1 cellular context compared by ENCODE assay signal in the genomic region with DNA sequence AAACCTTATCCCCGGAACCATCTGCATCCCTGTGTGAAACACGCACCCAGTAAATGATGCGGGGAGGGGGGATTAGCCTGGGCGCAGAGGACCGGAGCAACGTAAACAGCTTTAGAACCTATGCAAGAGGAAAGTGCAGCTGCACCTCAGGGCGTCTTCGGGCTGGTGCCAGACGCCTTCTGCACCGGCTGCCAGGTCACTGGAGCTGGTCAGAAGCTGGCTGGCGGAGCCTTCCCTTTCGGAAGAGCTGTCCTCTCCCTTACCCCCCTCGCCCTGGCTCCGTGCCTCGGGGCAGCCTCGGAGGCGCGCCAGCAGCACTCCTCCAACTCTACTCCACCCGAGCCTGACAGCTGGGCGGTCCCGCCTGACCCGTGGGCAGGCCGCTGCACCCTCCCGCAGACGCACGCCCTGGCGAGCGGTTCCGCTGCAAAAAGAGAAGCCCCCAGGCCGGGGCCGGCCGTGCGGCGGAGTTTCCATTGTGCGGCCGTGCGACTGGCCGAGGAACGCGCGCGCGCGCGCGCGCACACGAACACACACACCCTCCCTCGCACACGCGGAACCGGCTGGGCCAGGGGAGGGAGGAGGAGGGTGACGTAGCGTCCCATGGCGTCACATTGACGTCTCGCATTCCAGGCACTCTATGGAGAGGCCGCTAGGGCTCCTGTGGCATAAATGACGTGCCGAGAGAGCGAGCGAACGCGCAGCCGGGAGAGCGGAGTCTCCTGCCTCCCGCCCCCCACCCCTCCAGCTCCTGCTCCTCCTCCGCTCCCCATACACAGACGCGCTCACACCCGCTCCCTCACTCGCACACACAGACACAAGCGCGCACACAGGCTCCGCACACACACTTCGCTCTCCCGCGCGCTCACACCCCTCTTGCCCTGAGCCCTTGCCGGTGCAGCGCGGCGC.
A peak's percentile ranks its signal among the peaks of the same experiment; 100 is the strongest.
TF ChIP-seq lines count a peak whose summit lies in the region.

Gene NR4A3, plus strand, starts transcription at position 699 of the 909 bp plus-strand sequence. CDS start 6,158 bp downstream, outside the sequence.

TF ChIP-seq in K562, 482 proteins besides CTCF, POLR2A, EP300 and RAD21 (continued from another document and continues in another):
- TF ChIP-seq, protein P1, sequence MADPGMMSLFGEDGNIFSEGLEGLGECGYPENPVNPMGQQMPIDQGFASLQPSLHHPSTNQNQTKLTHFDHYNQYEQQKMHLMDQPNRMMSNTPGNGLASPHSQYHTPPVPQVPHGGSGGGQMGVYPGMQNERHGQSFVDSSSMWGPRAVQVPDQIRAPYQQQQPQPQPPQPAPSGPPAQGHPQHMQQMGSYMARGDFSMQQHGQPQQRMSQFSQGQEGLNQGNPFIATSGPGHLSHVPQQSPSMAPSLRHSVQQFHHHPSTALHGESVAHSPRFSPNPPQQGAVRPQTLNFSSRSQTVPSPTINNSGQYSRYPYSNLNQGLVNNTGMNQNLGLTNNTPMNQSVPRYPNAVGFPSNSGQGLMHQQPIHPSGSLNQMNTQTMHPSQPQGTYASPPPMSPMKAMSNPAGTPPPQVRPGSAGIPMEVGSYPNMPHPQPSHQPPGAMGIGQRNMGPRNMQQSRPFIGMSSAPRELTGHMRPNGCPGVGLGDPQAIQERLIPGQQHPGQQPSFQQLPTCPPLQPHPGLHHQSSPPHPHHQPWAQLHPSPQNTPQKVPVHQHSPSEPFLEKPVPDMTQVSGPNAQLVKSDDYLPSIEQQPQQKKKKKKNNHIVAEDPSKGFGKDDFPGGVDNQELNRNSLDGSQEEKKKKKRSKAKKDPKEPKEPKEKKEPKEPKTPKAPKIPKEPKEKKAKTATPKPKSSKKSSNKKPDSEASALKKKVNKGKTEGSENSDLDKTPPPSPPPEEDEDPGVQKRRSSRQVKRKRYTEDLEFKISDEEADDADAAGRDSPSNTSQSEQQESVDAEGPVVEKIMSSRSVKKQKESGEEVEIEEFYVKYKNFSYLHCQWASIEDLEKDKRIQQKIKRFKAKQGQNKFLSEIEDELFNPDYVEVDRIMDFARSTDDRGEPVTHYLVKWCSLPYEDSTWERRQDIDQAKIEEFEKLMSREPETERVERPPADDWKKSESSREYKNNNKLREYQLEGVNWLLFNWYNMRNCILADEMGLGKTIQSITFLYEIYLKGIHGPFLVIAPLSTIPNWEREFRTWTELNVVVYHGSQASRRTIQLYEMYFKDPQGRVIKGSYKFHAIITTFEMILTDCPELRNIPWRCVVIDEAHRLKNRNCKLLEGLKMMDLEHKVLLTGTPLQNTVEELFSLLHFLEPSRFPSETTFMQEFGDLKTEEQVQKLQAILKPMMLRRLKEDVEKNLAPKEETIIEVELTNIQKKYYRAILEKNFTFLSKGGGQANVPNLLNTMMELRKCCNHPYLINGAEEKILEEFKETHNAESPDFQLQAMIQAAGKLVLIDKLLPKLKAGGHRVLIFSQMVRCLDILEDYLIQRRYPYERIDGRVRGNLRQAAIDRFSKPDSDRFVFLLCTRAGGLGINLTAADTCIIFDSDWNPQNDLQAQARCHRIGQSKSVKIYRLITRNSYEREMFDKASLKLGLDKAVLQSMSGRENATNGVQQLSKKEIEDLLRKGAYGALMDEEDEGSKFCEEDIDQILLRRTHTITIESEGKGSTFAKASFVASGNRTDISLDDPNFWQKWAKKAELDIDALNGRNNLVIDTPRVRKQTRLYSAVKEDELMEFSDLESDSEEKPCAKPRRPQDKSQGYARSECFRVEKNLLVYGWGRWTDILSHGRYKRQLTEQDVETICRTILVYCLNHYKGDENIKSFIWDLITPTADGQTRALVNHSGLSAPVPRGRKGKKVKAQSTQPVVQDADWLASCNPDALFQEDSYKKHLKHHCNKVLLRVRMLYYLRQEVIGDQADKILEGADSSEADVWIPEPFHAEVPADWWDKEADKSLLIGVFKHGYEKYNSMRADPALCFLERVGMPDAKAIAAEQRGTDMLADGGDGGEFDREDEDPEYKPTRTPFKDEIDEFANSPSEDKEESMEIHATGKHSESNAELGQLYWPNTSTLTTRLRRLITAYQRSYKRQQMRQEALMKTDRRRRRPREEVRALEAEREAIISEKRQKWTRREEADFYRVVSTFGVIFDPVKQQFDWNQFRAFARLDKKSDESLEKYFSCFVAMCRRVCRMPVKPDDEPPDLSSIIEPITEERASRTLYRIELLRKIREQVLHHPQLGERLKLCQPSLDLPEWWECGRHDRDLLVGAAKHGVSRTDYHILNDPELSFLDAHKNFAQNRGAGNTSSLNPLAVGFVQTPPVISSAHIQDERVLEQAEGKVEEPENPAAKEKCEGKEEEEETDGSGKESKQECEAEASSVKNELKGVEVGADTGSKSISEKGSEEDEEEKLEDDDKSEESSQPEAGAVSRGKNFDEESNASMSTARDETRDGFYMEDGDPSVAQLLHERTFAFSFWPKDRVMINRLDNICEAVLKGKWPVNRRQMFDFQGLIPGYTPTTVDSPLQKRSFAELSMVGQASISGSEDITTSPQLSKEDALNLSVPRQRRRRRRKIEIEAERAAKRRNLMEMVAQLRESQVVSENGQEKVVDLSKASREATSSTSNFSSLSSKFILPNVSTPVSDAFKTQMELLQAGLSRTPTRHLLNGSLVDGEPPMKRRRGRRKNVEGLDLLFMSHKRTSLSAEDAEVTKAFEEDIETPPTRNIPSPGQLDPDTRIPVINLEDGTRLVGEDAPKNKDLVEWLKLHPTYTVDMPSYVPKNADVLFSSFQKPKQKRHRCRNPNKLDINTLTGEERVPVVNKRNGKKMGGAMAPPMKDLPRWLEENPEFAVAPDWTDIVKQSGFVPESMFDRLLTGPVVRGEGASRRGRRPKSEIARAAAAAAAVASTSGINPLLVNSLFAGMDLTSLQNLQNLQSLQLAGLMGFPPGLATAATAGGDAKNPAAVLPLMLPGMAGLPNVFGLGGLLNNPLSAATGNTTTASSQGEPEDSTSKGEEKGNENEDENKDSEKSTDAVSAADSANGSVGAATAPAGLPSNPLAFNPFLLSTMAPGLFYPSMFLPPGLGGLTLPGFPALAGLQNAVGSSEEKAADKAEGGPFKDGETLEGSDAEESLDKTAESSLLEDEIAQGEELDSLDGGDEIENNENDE (IDR thresholded peaks at IDR 0.05; ENCODE audit: low read depth, low read length), result no peak
- no peak for TF ChIP-seq ZNF696 (CRISPR knock-in tag; conservative IDR thresholded peaks at IDR 0.05)
- no peak for TF ChIP-seq SNIP1 (IDR thresholded peaks at IDR 0.05; ENCODE audit: low read depth)
- no peak for TF ChIP-seq TCF7L2 (IDR thresholded peaks at IDR 0.05; ENCODE audit: low read depth, low read length)
- TF ChIP-seq ZNF76 (CRISPR knock-in tag; IDR thresholded peaks at IDR 0.05; ENCODE audit: borderline replicate concordance), result no peak
- no peak for TF ChIP-seq AFF1 (IDR thresholded peaks at IDR 0.05; ENCODE audit: low read depth in 1 of 2, partially characterized antibody in 2 of 2)
- TF ChIP-seq CHD2 (IDR thresholded peaks at IDR 0.05; ENCODE audit: low read depth, low read length), result no peak
- no peak for TF ChIP-seq ZSCAN29 (IDR thresholded peaks at IDR 0.05)
- no peak for TF ChIP-seq ZNF134 (CRISPR knock-in tag; conservative IDR thresholded peaks at IDR 0.05)
- TF ChIP-seq CAMTA2 (CRISPR knock-in tag; conservative IDR thresholded peaks at IDR 0.05), result no peak
- no peak for TF ChIP-seq PREB (CRISPR knock-in tag; IDR thresholded peaks at IDR 0.05)
- TF ChIP-seq, protein P2, sequence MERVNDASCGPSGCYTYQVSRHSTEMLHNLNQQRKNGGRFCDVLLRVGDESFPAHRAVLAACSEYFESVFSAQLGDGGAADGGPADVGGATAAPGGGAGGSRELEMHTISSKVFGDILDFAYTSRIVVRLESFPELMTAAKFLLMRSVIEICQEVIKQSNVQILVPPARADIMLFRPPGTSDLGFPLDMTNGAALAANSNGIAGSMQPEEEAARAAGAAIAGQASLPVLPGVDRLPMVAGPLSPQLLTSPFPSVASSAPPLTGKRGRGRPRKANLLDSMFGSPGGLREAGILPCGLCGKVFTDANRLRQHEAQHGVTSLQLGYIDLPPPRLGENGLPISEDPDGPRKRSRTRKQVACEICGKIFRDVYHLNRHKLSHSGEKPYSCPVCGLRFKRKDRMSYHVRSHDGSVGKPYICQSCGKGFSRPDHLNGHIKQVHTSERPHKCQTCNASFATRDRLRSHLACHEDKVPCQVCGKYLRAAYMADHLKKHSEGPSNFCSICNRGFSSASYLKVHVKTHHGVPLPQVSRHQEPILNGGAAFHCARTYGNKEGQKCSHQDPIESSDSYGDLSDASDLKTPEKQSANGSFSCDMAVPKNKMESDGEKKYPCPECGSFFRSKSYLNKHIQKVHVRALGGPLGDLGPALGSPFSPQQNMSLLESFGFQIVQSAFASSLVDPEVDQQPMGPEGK (CRISPR knock-in tag; IDR thresholded peaks at IDR 0.05; ENCODE audit: borderline replicate concordance), result no peak
- TF ChIP-seq PPARD (CRISPR knock-in tag; IDR thresholded peaks at IDR 0.05), result no peak
- no peak for TF ChIP-seq TAL1 (IDR thresholded peaks at IDR 0.05)
- TF ChIP-seq TEAD2 (tag; IDR thresholded peaks at IDR 0.05), result peak; percentile 94
- TF ChIP-seq, protein P3, sequence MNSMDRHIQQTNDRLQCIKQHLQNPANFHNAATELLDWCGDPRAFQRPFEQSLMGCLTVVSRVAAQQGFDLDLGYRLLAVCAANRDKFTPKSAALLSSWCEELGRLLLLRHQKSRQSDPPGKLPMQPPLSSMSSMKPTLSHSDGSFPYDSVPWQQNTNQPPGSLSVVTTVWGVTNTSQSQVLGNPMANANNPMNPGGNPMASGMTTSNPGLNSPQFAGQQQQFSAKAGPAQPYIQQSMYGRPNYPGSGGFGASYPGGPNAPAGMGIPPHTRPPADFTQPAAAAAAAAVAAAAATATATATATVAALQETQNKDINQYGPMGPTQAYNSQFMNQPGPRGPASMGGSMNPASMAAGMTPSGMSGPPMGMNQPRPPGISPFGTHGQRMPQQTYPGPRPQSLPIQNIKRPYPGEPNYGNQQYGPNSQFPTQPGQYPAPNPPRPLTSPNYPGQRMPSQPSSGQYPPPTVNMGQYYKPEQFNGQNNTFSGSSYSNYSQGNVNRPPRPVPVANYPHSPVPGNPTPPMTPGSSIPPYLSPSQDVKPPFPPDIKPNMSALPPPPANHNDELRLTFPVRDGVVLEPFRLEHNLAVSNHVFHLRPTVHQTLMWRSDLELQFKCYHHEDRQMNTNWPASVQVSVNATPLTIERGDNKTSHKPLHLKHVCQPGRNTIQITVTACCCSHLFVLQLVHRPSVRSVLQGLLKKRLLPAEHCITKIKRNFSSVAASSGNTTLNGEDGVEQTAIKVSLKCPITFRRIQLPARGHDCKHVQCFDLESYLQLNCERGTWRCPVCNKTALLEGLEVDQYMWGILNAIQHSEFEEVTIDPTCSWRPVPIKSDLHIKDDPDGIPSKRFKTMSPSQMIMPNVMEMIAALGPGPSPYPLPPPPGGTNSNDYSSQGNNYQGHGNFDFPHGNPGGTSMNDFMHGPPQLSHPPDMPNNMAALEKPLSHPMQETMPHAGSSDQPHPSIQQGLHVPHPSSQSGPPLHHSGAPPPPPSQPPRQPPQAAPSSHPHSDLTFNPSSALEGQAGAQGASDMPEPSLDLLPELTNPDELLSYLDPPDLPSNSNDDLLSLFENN (IDR thresholded peaks at IDR 0.05; ENCODE audit: low read depth in 2 of 2, low read length in 2 of 2), result no peak
- peak; percentile 86 for TF ChIP-seq FOXP4 (CRISPR knock-in tag; IDR thresholded peaks at IDR 0.05; ENCODE audit: borderline replicate concordance)
- no peak for TF ChIP-seq ILF3 (IDR thresholded peaks at IDR 0.05; ENCODE audit: borderline replicate concordance)
- no peak for TF ChIP-seq ZNF146 (CRISPR knock-in tag; IDR thresholded peaks at IDR 0.05; ENCODE audit: unreplicated experiment)
- TF ChIP-seq HIVEP1 (CRISPR knock-in tag; IDR thresholded peaks at IDR 0.05), result no peak
- TF ChIP-seq OTX1 (CRISPR knock-in tag; IDR thresholded peaks at IDR 0.05), result no peak
- no peak for TF ChIP-seq NCOA6 (IDR thresholded peaks at IDR 0.05)
- no peak for TF ChIP-seq GTF2B (IDR thresholded peaks at IDR 0.05; ENCODE audit: extremely low read depth, insufficient read length)
